Comparison of ENCODE assay signal across 1 cellular context in genomic region chr3:122985539-122985938, GRCh38.
TF ChIP-seq lines count a peak whose summit lies in the region.

No MANE protein-coding gene starts in this region.

TF ChIP-seq in H1, 55 proteins besides CTCF, POLR2A, EP300 and RAD21:
- TF ChIP-seq EGR1 (IDR thresholded peaks at IDR 0.05; ENCODE audit: borderline replicate concordance, low read depth, low read length): no peak
- TF ChIP-seq HDAC2 (IDR thresholded peaks at IDR 0.05; ENCODE audit: borderline replicate concordance in 1 of 2, low read depth in 2 of 2, low read length in 2 of 2): 0 out of 4 replicates have a peak, but pooled peaks of 1 of the 2 experiments have one; percentile 18
- TF ChIP-seq TEAD4 (IDR thresholded peaks at IDR 0.05; ENCODE audit: low read depth, low read length): 0 out of 2 replicates have a peak, but pooled peaks have one; percentile 7
- peak; percentile 44 for TF ChIP-seq ASH2L (IDR thresholded peaks at IDR 0.05; ENCODE audit: low read length)
- no peak for TF ChIP-seq SIRT6 (IDR thresholded peaks at IDR 0.05; ENCODE audit: low read length)
